14 cellular contexts compared by ENCODE assay signal in genomic region chr4:151698213-151698612, GRCh38.
DNase-seq lines count a peak whose midpoint lies in the region; ATAC-seq and TF ChIP-seq lines count a peak whose summit lies in the region.
"Had no signal": no experiment of that assay in that cellular context is flagged by ENCODE, and none has a peak within 500 bp of the region (broad histone marks: within the 10 kb centered on the region; RNA-seq: fewer than 3 reads in every experiment).

No MANE protein-coding gene starts in this region.

- TF ChIP-seq CTCF in glutamatergic neuron (IDR thresholded peaks at IDR 0.05; ENCODE audit: partially characterized antibody, unreplicated experiment): no peak

- peaks cover 21% of the 10 kb centered on the region for H3K4me1 Mint-ChIP-seq in glutamatergic neuron (ENCODE audit: low read depth, unreplicated experiment)
- H3K4me1 Mint-ChIP-seq in activated T-helper 17 cell treated with anti-CD3 and anti-CD28 coated beads, Interleukin-2, amount 50 U/mL, for 72 hours: peaks cover 10% of the 10 kb centered on the region
- H3K4me1 Mint-ChIP-seq: B cell had no signal

- no peaks in the 10 kb centered on the region for H3K9me3 Mint-ChIP-seq in glutamatergic neuron (ENCODE audit: unreplicated experiment)
- H3K9me3 Mint-ChIP-seq in activated T-helper 17 cell treated with anti-CD3 and anti-CD28 coated beads, Interleukin-2, amount 50 U/mL, for 72 hours: no peaks in the 10 kb centered on the region
- H3K9me3 Mint-ChIP-seq: CD4-positive, alpha-beta T cell; CD8-positive, alpha-beta T cell had no signal

- no peak for ATAC-seq in activated T-helper 17 cell treated with anti-CD3 and anti-CD28 coated beads, Interleukin-2, amount 50 U/mL, for 72 hours (replicated peaks)
- ATAC-seq: A549; CD8-positive, alpha-beta T cell had no signal

- H3K27me3 Mint-ChIP-seq in glutamatergic neuron (ENCODE audit: unreplicated experiment): peaks cover 2% of the 10 kb centered on the region
- H3K27me3 Mint-ChIP-seq in activated T-helper 17 cell treated with anti-CD3 and anti-CD28 coated beads, Interleukin-2, amount 50 U/mL, for 72 hours: no peaks in the 10 kb centered on the region
- H3K27me3 Mint-ChIP-seq: B cell; CD4-positive, alpha-beta T cell had no signal

- peaks cover 6% of the 10 kb centered on the region for H3K36me3 Mint-ChIP-seq in glutamatergic neuron (ENCODE audit: unreplicated experiment)
- H3K36me3 Mint-ChIP-seq in activated T-helper 17 cell treated with anti-CD3 and anti-CD28 coated beads, Interleukin-2, amount 50 U/mL, for 72 hours (ENCODE audit: low read depth): peaks cover 40% of the 10 kb centered on the region

- peak overlapping the region; percentile 52 for H3K27ac Mint-ChIP-seq in glutamatergic neuron (ENCODE audit: unreplicated experiment)
- H3K27ac Mint-ChIP-seq in activated T-helper 17 cell treated with anti-CD3 and anti-CD28 coated beads, Interleukin-2, amount 50 U/mL, for 72 hours: no peak overlapping the region
- H3K27ac Mint-ChIP-seq: B cell; CD4-positive, alpha-beta T cell; CD8-positive, alpha-beta T cell had no signal

- DNase-seq in NCI-H1694 (lab: John Stamatoyannopoulos, UW): peak; percentile 70
- DNase-seq in NCI-H2171 (lab: John Stamatoyannopoulos, UW): peak; percentile 23
- DNase-seq in glutamatergic neuron: no peak
- no peak for DNase-seq in NCI-H1048 (lab: John Stamatoyannopoulos, UW)
- DNase-seq: AML-193; Caco-2; Calu3; CD4-positive, alpha-beta T cell; CD8-positive, alpha-beta T cell; DMS79 treated with DMSO at 0.1 percent for 48 hours; GF-D8 had no signal

- H3K4me3 Mint-ChIP-seq in glutamatergic neuron (ENCODE audit: unreplicated experiment): no peak overlapping the region
- no peak overlapping the region for H3K4me3 Mint-ChIP-seq in activated T-helper 17 cell treated with anti-CD3 and anti-CD28 coated beads, Interleukin-2, amount 50 U/mL, for 72 hours
- H3K4me3 Mint-ChIP-seq: B cell; CD4-positive, alpha-beta T cell; CD8-positive, alpha-beta T cell had no signal

Comparison
In these comparisons a context has a peak if more than half of its experiments do, and no peak if none do; other contexts are left out.
1. DNase-seq: peak in NCI-H1694 (single experiment) and NCI-H2171 (single experiment); none in glutamatergic neuron (single experiment) and NCI-H1048 (single experiment).